24 cellular contexts compared by ENCODE assay signal in genomic region chr5:29351170-29351569, GRCh38.
"Had no signal": no experiment of that assay in that cellular context is flagged by ENCODE, and none has a peak within 500 bp of the region (broad histone marks: within the 10 kb centered on the region; RNA-seq: fewer than 3 reads in every experiment).

No MANE protein-coding gene starts in this region.

- DNase-seq: naive thymus-derived CD4-positive, alpha-beta T cell; natural killer cell; occipital lobe; ovary; psoas muscle; right cardiac atrium; spleen; stimulated activated CD4-positive, alpha-beta T cell treated with anti-CD3 and anti-CD28 coated beads, Interleukin-12 subunit alpha, Interleukin-12 subunit beta, amount 100 ng/mL, for 4 hours; stimulated activated CD4-positive, alpha-beta T cell treated with anti-CD3 and anti-CD28 coated beads, Interleukin-1b, Interleukin-23, amount 100 ng/mL, for 48 hours; stimulated activated CD4-positive, alpha-beta T cell treated with anti-CD3 and anti-CD28 coated beads, Interleukin-4, amount 100 ng/mL, for 1 hour; stimulated activated CD4-positive, alpha-beta T cell treated with anti-CD3 and anti-CD28 coated beads, Interleukin-4, amount 100 ng/mL, for 4 hours; stimulated activated CD8-positive, alpha-beta memory T cell treated with anti-CD3 and anti-CD28 coated beads, Interleukin-4, amount 100 ng/mL, for 48 hours; stimulated activated naive B cell treated with anti-CD40 and anti-IgM and Interleukin-4, amounts not matched to agents 10 μg/mL and 1 μg/mL and 100 μg/mL, for 72 hours; stimulated activated naive CD4-positive, alpha-beta T cell treated with Interleukin-2 at 50 U/mL for 16 hours; stomach; tibial artery; transverse colon; upper lobe of right lung had no signal

- H3K4me3 ChIP-seq: neural progenitor cell, ovary, psoas muscle, skin epidermis, smooth muscle cell, spleen, stomach, tibial artery, transverse colon, upper lobe of right lung, vagina had no signal

- H3K9ac ChIP-seq: neural progenitor cell, parathyroid adenoma had no signal

- H3K9me3 ChIP-seq: ovary, psoas muscle, transverse colon, upper lobe of right lung had no signal

- H3K27ac ChIP-seq: neural progenitor cell, ovary, parathyroid adenoma, psoas muscle, skin epidermis, spleen, stomach, tibial artery, transverse colon, upper lobe of right lung, vagina had no signal

- H3K79me2 ChIP-seq: parathyroid adenoma had no signal

- H3K36me3 ChIP-seq: ovary, spleen, stomach, tibial artery, transverse colon, upper lobe of right lung, vagina had no signal

- H3K27me3 ChIP-seq: neural progenitor cell, ovary, spleen, stomach, tibial artery, transverse colon, upper lobe of right lung, vagina had no signal

- H3K4me1 ChIP-seq: neural progenitor cell, parathyroid adenoma, psoas muscle, spleen, stomach, tibial artery, transverse colon, upper lobe of right lung, vagina had no signal

- H3K4me2 ChIP-seq: neural progenitor cell, smooth muscle cell had no signal

- ATAC-seq: naive thymus-derived CD4-positive, alpha-beta T cell; natural killer cell; psoas muscle; right cardiac atrium; sciatic nerve; stimulated activated naive B cell treated with anti-CD40 and anti-IgM and Interleukin-4, amounts not matched to agents 10 μg/mL and 1 μg/mL and 100 μg/mL, for 72 hours; upper lobe of right lung had no signal

- H2AFZ ChIP-seq: neural progenitor cell, parathyroid adenoma had no signal
